ENCODE assay signal across 18 cellular contexts in the genomic region with DNA sequence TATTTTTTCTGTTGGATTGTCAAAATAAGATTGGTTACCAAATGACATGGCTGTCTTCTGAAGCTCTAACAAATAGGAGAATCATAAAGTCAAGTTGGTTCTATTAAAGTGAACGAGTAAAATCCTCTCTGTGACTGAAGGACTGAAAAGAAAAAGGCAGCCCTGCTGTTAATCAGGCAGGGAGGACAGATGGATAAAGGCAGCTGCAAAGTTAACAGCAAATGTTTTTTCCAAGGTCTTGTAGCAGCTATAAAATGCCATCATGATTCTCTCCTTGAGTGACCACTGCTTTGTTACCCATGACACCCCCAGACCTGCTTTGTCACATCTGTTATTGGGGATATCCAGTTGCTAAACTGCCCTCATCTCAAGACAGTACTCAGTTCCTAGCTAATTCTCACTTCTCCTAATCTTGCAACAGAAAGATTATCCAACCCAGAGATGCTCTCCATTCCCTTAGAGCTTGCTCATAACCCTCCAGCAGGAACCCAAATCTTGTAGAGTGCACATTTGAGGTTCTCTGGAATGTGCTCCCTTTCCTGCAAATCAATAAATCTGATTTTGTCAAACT.
DNase-seq lines count a peak whose midpoint lies in the region; ATAC-seq and TF ChIP-seq lines count a peak whose summit lies in the region.
"Had no signal": no experiment of that assay in that cellular context is flagged by ENCODE, and none has a peak within 500 bp of the region (broad histone marks: within the 10 kb centered on the region; RNA-seq: fewer than 3 reads in every experiment).

No MANE protein-coding gene starts in this region.

- H3K4me2 ChIP-seq in DOHH2 (ENCODE audit: low read length) (peak overlapping the region; percentile 50), GM23338 (no peak overlapping the region), neural progenitor cell (no peak overlapping the region)
- H3K4me2 ChIP-seq: PC-9, SK-N-SH had no signal

- no peak overlapping the region for H3K4me3 Mint-ChIP-seq in GM23338
- no peak overlapping the region for H3K4me3 Mint-ChIP-seq in T-helper 17 cell
- H3K4me3 Mint-ChIP-seq in neural progenitor cell = no peak overlapping the region
- no peak overlapping the region for H3K4me3 Mint-ChIP-seq in stimulated activated naive CD8-positive, alpha-beta T cell treated with anti-CD3 and anti-CD28 coated beads, Interleukin-15, amount 100 ng/mL, for 72 hours

- no peaks in the 10 kb centered on the region for H3K27me3 ChIP-seq in DOHH2 (ENCODE audit: control insufficient read depth, low read length)
- no peaks in the 10 kb centered on the region for H3K27me3 ChIP-seq in GM23338 (ENCODE audit: insufficient read depth)
- no peaks in the 10 kb centered on the region for H3K27me3 ChIP-seq in neural progenitor cell

- no peaks in the 10 kb centered on the region for H3K36me3 Mint-ChIP-seq in GM23338 (ENCODE audit: low read depth)
- no peaks in the 10 kb centered on the region for H3K36me3 Mint-ChIP-seq in T-helper 17 cell (ENCODE audit: low read depth)
- H3K36me3 Mint-ChIP-seq in neural progenitor cell = no peaks in the 10 kb centered on the region

- H3K36me3 ChIP-seq in DOHH2 (ENCODE audit: control insufficient read depth, low read length) = no peaks in the 10 kb centered on the region
- H3K36me3 ChIP-seq in GM23338 (ENCODE audit: insufficient read depth) = no peaks in the 10 kb centered on the region
- H3K36me3 ChIP-seq in neural progenitor cell = no peaks in the 10 kb centered on the region

- H4K20me1 ChIP-seq in DOHH2 (ENCODE audit: control insufficient read depth, insufficient read depth, low read depth, low read length) = no peaks in the 10 kb centered on the region
- H4K20me1 ChIP-seq in GM23338 (replicated peaks; ENCODE audit: insufficient read depth) = no peaks in the 10 kb centered on the region
- H4K20me1 ChIP-seq in neural progenitor cell (ENCODE audit: low read depth) = no peaks in the 10 kb centered on the region

- H3K4me1 ChIP-seq in DOHH2 (ENCODE audit: control insufficient read depth, low read length) = peaks cover 35% of the 10 kb centered on the region
- no peaks in the 10 kb centered on the region for H3K4me1 ChIP-seq in GM23338 (ENCODE audit: insufficient read depth)
- H3K4me1 ChIP-seq in neural progenitor cell = no peaks in the 10 kb centered on the region

- H3K9me2 ChIP-seq in DOHH2 (replicated peaks; ENCODE audit: control insufficient read depth, low read length) (no peaks in the 10 kb centered on the region), GM23338 (ENCODE audit: insufficient read depth) (no peaks in the 10 kb centered on the region)
- H3K9me2 ChIP-seq: SK-N-SH had no signal

- H3K9me3 ChIP-seq in DOHH2 (ENCODE audit: control insufficient read depth, insufficient read depth, low read length) = no peaks in the 10 kb centered on the region
- no peaks in the 10 kb centered on the region for H3K9me3 ChIP-seq in T-helper 17 cell (ENCODE audit: control insufficient read depth, low read length, poor library complexity, severe bottlenecking)
- no peaks in the 10 kb centered on the region for H3K9me3 ChIP-seq in neural progenitor cell (ENCODE audit: low read depth)
- H3K9me3 ChIP-seq: SK-N-SH had no signal

- ATAC-seq in GM23338 = no peak
- ATAC-seq in T-helper 17 cell = no peak
- ATAC-seq in GM21367 (IDR thresholded peaks at IDR 0.05; ENCODE audit: unreplicated experiment) = no peak
- ATAC-seq in stimulated activated naive CD8-positive, alpha-beta T cell treated with anti-CD3 and anti-CD28 coated beads, Interleukin-15, amount 100 ng/mL, for 72 hours = no peak
- ATAC-seq: sciatic nerve had no signal

- no peaks in the 10 kb centered on the region for H3K4me1 Mint-ChIP-seq in GM23338
- peaks cover 13% of the 10 kb centered on the region for H3K4me1 Mint-ChIP-seq in T-helper 17 cell
- peaks cover 11% of the 10 kb centered on the region for H3K4me1 Mint-ChIP-seq in neural progenitor cell
- H3K4me1 Mint-ChIP-seq in stimulated activated naive CD8-positive, alpha-beta T cell treated with anti-CD3 and anti-CD28 coated beads, Interleukin-15, amount 100 ng/mL, for 72 hours = peaks cover 14% of the 10 kb centered on the region

- DNase-seq in GM23338 (ENCODE audit: low spot score) (no peak), T-helper 17 cell (no peak), neural progenitor cell (ENCODE audit: low spot score) (no peak), NCI-H1930 (lab: John Stamatoyannopoulos, UW) (no peak)
- no peak for DNase-seq in stimulated activated naive CD8-positive, alpha-beta T cell treated with anti-CD3 and anti-CD28 coated beads, Interleukin-15, amount 100 ng/mL, for 72 hours
- DNase-seq: activated T-cell treated with anti-CD3 and anti-CD28 coated beads, Interleukin-2, amount 50 U/mL, for 1 hour; DMS153; GOT3; kidney; NCI-H1694 treated with DMSO at 0.1 percent for 48 hours; NCI-H510A; occipital lobe; PC-9; SK-N-SH; stimulated activated CD4-positive, alpha-beta T cell treated with anti-CD3 and anti-CD28 coated beads, Interleukin-2, amount 100 ng/mL, for 48 hours had no signal

- H3K27ac ChIP-seq in DOHH2 (ENCODE audit: low read depth, low read length) (no peak overlapping the region), GM23338 (ENCODE audit: low read depth) (no peak overlapping the region), neural progenitor cell (no peak overlapping the region)
- H3K27ac ChIP-seq: PC-9 had no signal

- H3F3A ChIP-seq in DOHH2 (ENCODE audit: control insufficient read depth, insufficient read depth) = no peaks in the 10 kb centered on the region
- H3F3A ChIP-seq in GM23338 (replicated peaks; ENCODE audit: low read depth) = no peaks in the 10 kb centered on the region
- no peaks in the 10 kb centered on the region for H3F3A ChIP-seq in neural progenitor cell (ENCODE audit: low read depth)

- H2AFZ ChIP-seq in GM23338 (peak overlapping the region; percentile 49; the same call in 1 of the 2 replicates), neural progenitor cell (replicated peaks) (peak overlapping the region; percentile 48)
- H2AFZ ChIP-seq: PC-9 had no signal

- H3K27ac Mint-ChIP-seq in GM23338 (no peak overlapping the region), T-helper 17 cell (peak overlapping the region; percentile 80), neural progenitor cell (no peak overlapping the region)
- H3K27ac Mint-ChIP-seq in stimulated activated naive CD8-positive, alpha-beta T cell treated with anti-CD3 and anti-CD28 coated beads, Interleukin-15, amount 100 ng/mL, for 72 hours = no peak overlapping the region

- H3K9me3 Mint-ChIP-seq in GM23338 (peaks cover under 1% of the 10 kb centered on the region; the same call in 1 of the 3 replicates), neural progenitor cell (no peaks in the 10 kb centered on the region)
- H3K9me3 Mint-ChIP-seq in stimulated activated naive CD8-positive, alpha-beta T cell treated with anti-CD3 and anti-CD28 coated beads, Interleukin-15, amount 100 ng/mL, for 72 hours = no peaks in the 10 kb centered on the region

- H3K79me2 ChIP-seq in DOHH2 (ENCODE audit: control insufficient read depth, low read length) (no peaks in the 10 kb centered on the region), GM23338 (replicated peaks; ENCODE audit: insufficient read depth) (no peaks in the 10 kb centered on the region), neural progenitor cell (ENCODE audit: low read depth) (no peaks in the 10 kb centered on the region)

- H3K9ac ChIP-seq in neural progenitor cell = no peak overlapping the region
- H3K9ac ChIP-seq: SK-N-SH had no signal

- no peak for TF ChIP-seq CTCF in DOHH2 (IDR thresholded peaks at IDR 0.05; ENCODE audit: low read depth, low read length, poor library complexity, severe bottlenecking)
- no peak for TF ChIP-seq CTCF in GM23338 (conservative IDR thresholded peaks at IDR 0.05; ENCODE audit: low read depth in 2 of 2)
- TF ChIP-seq CTCF in neural progenitor cell (IDR thresholded peaks at IDR 0.05) = no peak

- H3K4me3 ChIP-seq in DOHH2 (ENCODE audit: low read length) (no peak overlapping the region), GM23338 (no peak overlapping the region), neural progenitor cell (no peak overlapping the region)
- H3K4me3 ChIP-seq: PC-9 had no signal

- H3K27me3 Mint-ChIP-seq in GM23338 (ENCODE audit: insufficient read depth, low read depth, poor library complexity) = no peaks in the 10 kb centered on the region
- no peaks in the 10 kb centered on the region for H3K27me3 Mint-ChIP-seq in T-helper 17 cell
- H3K27me3 Mint-ChIP-seq in neural progenitor cell (ENCODE audit: insufficient read depth, low read depth) = no peaks in the 10 kb centered on the region
- H3K27me3 Mint-ChIP-seq in stimulated activated naive CD8-positive, alpha-beta T cell treated with anti-CD3 and anti-CD28 coated beads, Interleukin-15, amount 100 ng/mL, for 72 hours = no peaks in the 10 kb centered on the region

TF ChIP-seq in GM23338, 12 proteins besides CTCF, POLR2A, EP300 and RAD21 (continues in another document):
- no peak for TF ChIP-seq EZH2phosphoT487 (IDR thresholded peaks at IDR 0.05; ENCODE audit: unreplicated experiment)
- TF ChIP-seq, protein P1, sequence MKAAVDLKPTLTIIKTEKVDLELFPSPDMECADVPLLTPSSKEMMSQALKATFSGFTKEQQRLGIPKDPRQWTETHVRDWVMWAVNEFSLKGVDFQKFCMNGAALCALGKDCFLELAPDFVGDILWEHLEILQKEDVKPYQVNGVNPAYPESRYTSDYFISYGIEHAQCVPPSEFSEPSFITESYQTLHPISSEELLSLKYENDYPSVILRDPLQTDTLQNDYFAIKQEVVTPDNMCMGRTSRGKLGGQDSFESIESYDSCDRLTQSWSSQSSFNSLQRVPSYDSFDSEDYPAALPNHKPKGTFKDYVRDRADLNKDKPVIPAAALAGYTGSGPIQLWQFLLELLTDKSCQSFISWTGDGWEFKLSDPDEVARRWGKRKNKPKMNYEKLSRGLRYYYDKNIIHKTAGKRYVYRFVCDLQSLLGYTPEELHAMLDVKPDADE (IDR thresholded peaks at IDR 0.05) = no peak
- no peak for TF ChIP-seq JUNB (IDR thresholded peaks at IDR 0.05; ENCODE audit: unreplicated experiment)
- no peak for TF ChIP-seq NANOG (IDR thresholded peaks at IDR 0.05; ENCODE audit: borderline replicate concordance)
